Comparison of ENCODE assay signal across 8 cellular contexts in genomic region chr11:118353084-118353710, GRCh38. TPM values are rescaled to one million over a fixed set of nuclear protein-coding genes. Genes with fewer than 3 reads are reported as not detected.
DNase-seq lines count a peak whose midpoint lies in the region; ATAC-seq and TF ChIP-seq lines count a peak whose summit lies in the region.

No MANE protein-coding gene starts in this region.

- H3K79me2 ChIP-seq in smooth muscle cell (ENCODE audit: low read depth): no peaks in the 10 kb centered on the region

- peak in 8 of 9 donors; percentile 35 to 70 (median 62) for TF ChIP-seq CTCF in heart right ventricle (IDR thresholded peaks at IDR 0.05)
- TF ChIP-seq CTCF in Panc1 (IDR thresholded peaks at IDR 0.05): peak; percentile 77
- TF ChIP-seq CTCF in epithelial cell of esophagus (IDR thresholded peaks at IDR 0.05; ENCODE audit: insufficient read depth, low read depth, low read length, missing control alignments): peak; percentile 43
- peak; percentile 73 for TF ChIP-seq CTCF in smooth muscle cell (IDR thresholded peaks at IDR 0.05; ENCODE audit: borderline replicate concordance, insufficient read depth, poor library complexity, severe bottlenecking)

- intact Hi-C loops in heart right ventricle (cut with DNase I): loop anchor here in 9 of 10 donors (1.0 to 10.0 kb wide), 11 partner anchors 51 to 208 kb away; partner anchors contain the start of gene CD3E (in 1 of the 9)
- intact Hi-C loops in Right ventricle myocardium inferior (cut with DNase I): loop anchor here (10.0 kb wide), 1 partner anchor 58 kb away; no protein-coding TSS in a partner anchor
- intact Hi-C loops in Panc1 (cut with micrococcal nuclease; ENCODE audit: unreplicated experiment): loop anchor here (2.0 kb wide), 1 partner anchor 154 kb away; no protein-coding TSS in a partner anchor

- no peaks in the 10 kb centered on the region for H3F3A ChIP-seq in smooth muscle cell (ENCODE audit: low read depth)

- no peak overlapping the region for H3K4me2 ChIP-seq in smooth muscle cell

- H3K4me1 ChIP-seq in heart right ventricle: peaks cover 0 to 3% (median 0%) of the 10 kb centered on the region in 9 donors
- H3K4me1 ChIP-seq in Panc1 (ENCODE audit: control insufficient read depth, insufficient read depth, low read length): no peaks in the 10 kb centered on the region
- H3K4me1 ChIP-seq in smooth muscle cell (ENCODE audit: low read depth): no peaks in the 10 kb centered on the region

- H3K9ac ChIP-seq in smooth muscle cell (ENCODE audit: low read depth): no peak overlapping the region

- DNase-seq in heart right ventricle: no peak
- no peak for DNase-seq in Right ventricle myocardium inferior (ENCODE audit: missing footprints)
- no peak for DNase-seq in Panc1 (ENCODE audit: low read depth, low spot score)
- peak; percentile 32 for DNase-seq in epithelial cell of esophagus (ENCODE audit: low read depth)
- no peak for DNase-seq in smooth muscle cell (lab: John Stamatoyannopoulos, UW; ENCODE audit: unreplicated experiment)
- DNase-seq in activated CD8-positive, alpha-beta memory T cell treated with anti-CD3 and anti-CD28 coated beads, Interleukin-2, amount 50 U/mL, for 48 hours: no peak

- no TSS peak for BruUV-seq in Panc1 (replicated peaks; lab: Mats Ljungman, UMichigan)

- H3K9me3 ChIP-seq in heart right ventricle (no peaks in the 10 kb centered on the region), Panc1 (ENCODE audit: control insufficient read depth, insufficient read depth, low read depth, low read length) (no peaks in the 10 kb centered on the region), smooth muscle cell (replicated peaks; ENCODE audit: low read depth) (no peaks in the 10 kb centered on the region)

- POLR2A ChIA-PET in Panc1 (lab: Charles Lee): no interaction called here

- no peak for ATAC-seq in heart right ventricle
- ATAC-seq in Right ventricle myocardium inferior: no peak
- no peak for ATAC-seq in Panc1
- no peak for ATAC-seq in GM18502 (IDR thresholded peaks at IDR 0.05; ENCODE audit: poor library complexity, unreplicated experiment)
- ATAC-seq in HG03442 (IDR thresholded peaks at IDR 0.05; ENCODE audit: unreplicated experiment): no peak

- no peaks in the 10 kb centered on the region for H3K36me3 ChIP-seq in heart right ventricle
- no peaks in the 10 kb centered on the region for H3K36me3 ChIP-seq in Panc1 (ENCODE audit: control insufficient read depth, insufficient read depth, low read length)
- no peaks in the 10 kb centered on the region for H3K36me3 ChIP-seq in smooth muscle cell (ENCODE audit: low read depth)

- H2AFZ ChIP-seq in smooth muscle cell (ENCODE audit: low read depth): no peak overlapping the region

- H4K20me1 ChIP-seq in smooth muscle cell (ENCODE audit: low read depth): no peaks in the 10 kb centered on the region

- peaks cover 0 to 21% (median 4%) of the 10 kb centered on the region in 7 donors for H3K27me3 ChIP-seq in heart right ventricle
- peaks cover 22% of the 10 kb centered on the region for H3K27me3 ChIP-seq in Panc1 (ENCODE audit: control insufficient read depth, insufficient read depth, low read length)
- peaks cover 32% of the 10 kb centered on the region for H3K27me3 ChIP-seq in smooth muscle cell (ENCODE audit: low read depth)

- WGBS in heart right ventricle, 2 donors: 15 to 17% methylated on average over 6 of the region's 6 CpGs
- 14% methylated on average over 6 of the region's 6 CpGs for WGBS in smooth muscle cell (ENCODE audit: low lambda C conversion rate)

- CTCF ChIA-PET in Panc1 (lab: Charles Lee): no interaction called here

- H3K4me3 ChIP-seq in heart right ventricle (no peak overlapping the region), Panc1 (ENCODE audit: low read depth in 2 of 2, low read length in 2 of 2) (no peak overlapping the region), epithelial cell of esophagus (ENCODE audit: low read length) (no peak overlapping the region), smooth muscle cell (no peak overlapping the region)

- in situ Hi-C loops in Panc1 (cut with HindIII; ENCODE audit: low pct_unique_long_range_greater_than_20kb, low sequenced_read_pairs): no loop called here

- H3K27ac ChIP-seq in heart right ventricle (no peak overlapping the region), Panc1 (ENCODE audit: low read length) (no peak overlapping the region), smooth muscle cell (ENCODE audit: low read depth) (no peak overlapping the region)

RNA-seq across cellular contexts. Expression of gene UBE4A, which starts 6.2 kb away (rescaled TPM):
- total RNA-seq in heart right ventricle (10 to 100 TPM; 38.4 to 46.4 (median 42.3) TPM), Right ventricle myocardium inferior (32.0 TPM), Panc1 (2021; ENCODE audit: unreplicated experiment) (57.9 TPM), smooth muscle cell (52.4 and 62.1 TPM in 2 replicates)
- polyA plus RNA-seq in heart right ventricle (10 to 100 TPM; 12.7 to 22.8 TPM), smooth muscle cell (17.3 and 17.6 TPM in 2 replicates)
- 17.5 TPM for polyA plus RNA-seq in Panc1 (2012; ENCODE audit: insufficient read length)

RNA-seq across cellular contexts. Expression of gene CD3G, which starts 9.1 kb away (rescaled TPM):
- total RNA-seq in heart right ventricle: 1 to 10 TPM in 1 of 10 donors, under 1 TPM in 5, not detected in 4; 0.21 to 5.7 (median 0.41) TPM
- under 1 TPM in 1 of 2 donors, not detected in 1; 0.06 TPM for polyA plus RNA-seq in heart right ventricle
- total RNA-seq in Right ventricle myocardium inferior: 0.78 TPM
- 0.15 TPM for total RNA-seq in Panc1 (2021; ENCODE audit: unreplicated experiment)
- polyA plus RNA-seq in Panc1 (2012; ENCODE audit: insufficient read length): not detected
- total RNA-seq in smooth muscle cell: not detected in 2 replicates
- not detected in 2 replicates for polyA plus RNA-seq in smooth muscle cell

RNA-seq across cellular contexts. Expression of gene CD3D, which starts 10.7 kb away (rescaled TPM):
- total RNA-seq in heart right ventricle: 1 to 10 TPM in 3 of 10 donors, under 1 TPM in 2, not detected in 5; 0.31 to 6.3 (median 1.1) TPM
- under 1 TPM in 1 of 2 donors, not detected in 1; 0.54 TPM for polyA plus RNA-seq in heart right ventricle
- total RNA-seq in Right ventricle myocardium inferior: not detected
- total RNA-seq in Panc1 (2021; ENCODE audit: unreplicated experiment): 0.39 TPM
- not detected for polyA plus RNA-seq in Panc1 (2012; ENCODE audit: insufficient read length)
- total RNA-seq in smooth muscle cell: not detected in 2 replicates
- polyA plus RNA-seq in smooth muscle cell: not detected in 2 replicates

RNA-seq across cellular contexts. Expression of gene ATP5MG, which starts 48.2 kb away (rescaled TPM):
- total RNA-seq in heart right ventricle (100 to 1,000 TPM; 482 to 777 (median 688) TPM), Right ventricle myocardium inferior (762 TPM), Panc1 (2021; ENCODE audit: unreplicated experiment) (504 TPM), smooth muscle cell (59.2 and 80.5 TPM in 2 replicates)
- polyA plus RNA-seq in heart right ventricle (100 to 1,000 TPM; 365 to 800 TPM), smooth muscle cell (428 and 479 TPM in 2 replicates)
- 755 TPM for polyA plus RNA-seq in Panc1 (2012; ENCODE audit: insufficient read length)

RNA-seq across cellular contexts. Expression of gene CD3E, which starts 48.7 kb away (rescaled TPM):
- total RNA-seq in heart right ventricle: 10 to 100 TPM in 1 of 10 donors, 1 to 10 TPM in 1, under 1 TPM in 6, not detected in 2; 0.17 to 12.2 (median 0.59) TPM
- under 1 TPM; 0.37 to 0.62 TPM for polyA plus RNA-seq in heart right ventricle
- 0.70 TPM for total RNA-seq in Right ventricle myocardium inferior
- 0.51 TPM for total RNA-seq in Panc1 (2021; ENCODE audit: unreplicated experiment)
- not detected for polyA plus RNA-seq in Panc1 (2012; ENCODE audit: insufficient read length)
- not detected in 2 replicates for total RNA-seq in smooth muscle cell
- not detected in 2 replicates for polyA plus RNA-seq in smooth muscle cell
